17 cellular contexts compared by ENCODE assay signal in the genomic region with DNA sequence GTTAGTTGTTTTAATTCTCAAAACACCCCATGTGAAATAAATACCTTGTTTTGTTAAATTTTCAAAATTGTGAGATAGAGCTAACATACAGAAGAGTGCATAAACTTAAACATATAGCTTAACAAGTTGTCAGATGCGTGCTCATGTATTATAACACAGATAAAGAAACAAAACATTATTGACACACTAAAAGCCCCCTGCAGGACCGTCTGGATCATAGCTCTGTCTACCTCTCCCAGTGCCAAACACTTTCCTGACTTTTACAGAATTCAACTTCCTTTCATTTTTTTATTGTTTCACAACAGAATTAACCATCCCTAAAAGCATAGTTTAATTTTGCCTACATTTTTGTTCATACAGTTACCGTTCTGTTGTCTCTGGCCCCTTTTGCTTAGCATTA. TPM values are rescaled to one million over a fixed set of nuclear protein-coding genes. Genes with fewer than 3 reads are reported as not detected.
DNase-seq lines count a peak whose midpoint lies in the region; ATAC-seq and TF ChIP-seq lines count a peak whose summit lies in the region.
"Had no signal": no experiment of that assay in that cellular context is flagged by ENCODE, and none has a peak within 500 bp of the region (broad histone marks: within the 10 kb centered on the region; RNA-seq: fewer than 3 reads in every experiment).

No MANE protein-coding gene starts in this region.

- no peak overlapping the region for H3K9ac ChIP-seq in Loucy (ENCODE audit: low read depth, low read length, poor library complexity, severe bottlenecking)
- H3K9ac ChIP-seq: BLaER1 treated with 17β-estradiol and CSF1 and Interleukin-3, amounts not matched to agents 10 nM and 100 nM had no signal

- H3K9me2 ChIP-seq in Loucy (replicated peaks; ENCODE audit: low read depth, low read length) = no peaks in the 10 kb centered on the region

- H3K4me2 ChIP-seq in Loucy (ENCODE audit: low read depth, low read length, poor library complexity, severe bottlenecking) = no peak overlapping the region
- H3K4me2 ChIP-seq: BLaER1 treated with 17β-estradiol and CSF1 and Interleukin-3, amounts not matched to agents 10 nM and 100 nM; GM23338 had no signal

- no peaks in the 10 kb centered on the region for H3F3A ChIP-seq in Loucy (ENCODE audit: low read depth)

- H3K9me3 Mint-ChIP-seq in progenitor cell of endocrine pancreas (ENCODE audit: low read depth) = no peaks in the 10 kb centered on the region
- H3K9me3 Mint-ChIP-seq in activated T-cell treated with anti-CD3 and anti-CD28 coated beads, Interleukin-2, amount 50 U/mL, for 72 hours = no peaks in the 10 kb centered on the region
- H3K9me3 Mint-ChIP-seq: CD4-positive, CD25-positive, alpha-beta regulatory T cell; GM23338; IgD-negative memory B cell had no signal

- H3K9me3 ChIP-seq in BE2C (no peaks in the 10 kb centered on the region; the same call in 1 of the 2 replicates), Loucy (ENCODE audit: insufficient read depth, low read depth, low read length) (no peaks in the 10 kb centered on the region)
- H3K9me3 ChIP-seq: BLaER1 treated with 17β-estradiol and CSF1 and Interleukin-3, amounts not matched to agents 10 nM and 100 nM had no signal

- no peaks in the 10 kb centered on the region for H3K79me2 ChIP-seq in Loucy (ENCODE audit: insufficient read depth, low read length)

- H3K36me3 ChIP-seq in BE2C = no peaks in the 10 kb centered on the region
- no peaks in the 10 kb centered on the region for H3K36me3 ChIP-seq in Loucy (ENCODE audit: insufficient read depth, low read length)
- H3K36me3 ChIP-seq: BLaER1 treated with 17β-estradiol and CSF1 and Interleukin-3, amounts not matched to agents 10 nM and 100 nM had no signal

- no peak overlapping the region for H2AFZ ChIP-seq in Loucy (ENCODE audit: low read length)
- H2AFZ ChIP-seq: GM23338 had no signal

- H3K27ac Mint-ChIP-seq in progenitor cell of endocrine pancreas = no peak overlapping the region
- no peak overlapping the region for H3K27ac Mint-ChIP-seq in activated T-cell treated with anti-CD3 and anti-CD28 coated beads, Interleukin-2, amount 50 U/mL, for 72 hours
- H3K27ac Mint-ChIP-seq: CD4-positive, CD25-positive, alpha-beta regulatory T cell; GM23338; IgD-negative memory B cell had no signal

- H3K36me3 Mint-ChIP-seq in progenitor cell of endocrine pancreas (ENCODE audit: insufficient read depth) = no peaks in the 10 kb centered on the region
- H3K36me3 Mint-ChIP-seq in activated T-cell treated with anti-CD3 and anti-CD28 coated beads, Interleukin-2, amount 50 U/mL, for 72 hours (ENCODE audit: insufficient read depth in 2 of 2) = no peaks in the 10 kb centered on the region
- H3K36me3 Mint-ChIP-seq: CD4-positive, CD25-positive, alpha-beta regulatory T cell; IgD-negative memory B cell had no signal

- H4K20me1 ChIP-seq in Loucy (ENCODE audit: insufficient read depth, low read length, poor library complexity, severe bottlenecking) = no peaks in the 10 kb centered on the region
- H4K20me1 ChIP-seq: BLaER1 treated with 17β-estradiol and CSF1 and Interleukin-3, amounts not matched to agents 10 nM and 100 nM had no signal

- ATAC-seq in activated T-cell treated with anti-CD3 and anti-CD28 coated beads, Interleukin-2, amount 50 U/mL, for 72 hours (replicated peaks in 1 of 2) = no peak
- ATAC-seq: GM23338 had no signal

- H3K4me3 ChIP-seq in BE2C (ENCODE audit: low read depth, low read length) (no peak overlapping the region), Loucy (ENCODE audit: low read length, poor library complexity, severe bottlenecking) (no peak overlapping the region), choroid plexus epithelial cell (ENCODE audit: low read depth, low read length) (no peak overlapping the region)
- H3K4me3 ChIP-seq: BLaER1 treated with 17β-estradiol and CSF1 and Interleukin-3, amounts not matched to agents 10 nM and 100 nM; GM23338 had no signal

- peaks cover 7% of the 10 kb centered on the region for H3K27me3 Mint-ChIP-seq in progenitor cell of endocrine pancreas
- H3K27me3 Mint-ChIP-seq in activated T-cell treated with anti-CD3 and anti-CD28 coated beads, Interleukin-2, amount 50 U/mL, for 72 hours (ENCODE audit: low read depth) = peaks cover 23% of the 10 kb centered on the region

- H3K4me3 Mint-ChIP-seq in progenitor cell of endocrine pancreas (ENCODE audit: low read depth) = no peak overlapping the region
- H3K4me3 Mint-ChIP-seq in activated T-cell treated with anti-CD3 and anti-CD28 coated beads, Interleukin-2, amount 50 U/mL, for 72 hours = no peak overlapping the region
- H3K4me3 Mint-ChIP-seq: CD4-positive, CD25-positive, alpha-beta regulatory T cell; GM23338; IgD-negative memory B cell had no signal

- TF ChIP-seq CTCF in BE2C (IDR thresholded peaks at IDR 0.05; ENCODE audit: low read depth, low read length) (peak; percentile 30; the same call in 1 of the 2 replicates), Loucy (conservative IDR thresholded peaks at IDR 0.05; ENCODE audit: low read length) (peak; percentile 31), choroid plexus epithelial cell (conservative IDR thresholded peaks at IDR 0.05; ENCODE audit: low read depth, low read length) (peak; percentile 19), progenitor cell of endocrine pancreas (IDR thresholded peaks at IDR 0.05; ENCODE audit: unreplicated experiment) (peak; percentile 26)

- H3K4me1 ChIP-seq in BE2C (no peaks in the 10 kb centered on the region), Loucy (ENCODE audit: insufficient read depth, low read length, poor library complexity, severe bottlenecking) (no peaks in the 10 kb centered on the region)

- H3K4me1 Mint-ChIP-seq in progenitor cell of endocrine pancreas (ENCODE audit: low read depth) = peaks cover 9% of the 10 kb centered on the region
- H3K4me1 Mint-ChIP-seq in activated T-cell treated with anti-CD3 and anti-CD28 coated beads, Interleukin-2, amount 50 U/mL, for 72 hours (ENCODE audit: low read depth) = peaks cover 7% of the 10 kb centered on the region
- H3K4me1 Mint-ChIP-seq: CD4-positive, CD25-positive, alpha-beta regulatory T cell; IgD-negative memory B cell had no signal

- DNase-seq in BE2C = no peak
- DNase-seq in choroid plexus epithelial cell (ENCODE audit: low read depth) = no peak
- DNase-seq in progenitor cell of endocrine pancreas (ENCODE audit: low spot score, unreplicated experiment) = no peak
- no peak for DNase-seq in stimulated activated naive CD4-positive, alpha-beta T cell (lab: John Stamatoyannopoulos, UW)
- no peak for DNase-seq in activated CD8-positive, alpha-beta memory T cell treated with anti-CD3 and anti-CD28 coated beads for 24 hours
- DNase-seq in activated T-cell treated with anti-CD3 and anti-CD28 coated beads, Interleukin-2, amount 50 U/mL, for 72 hours = no peak
- no peak for DNase-seq in erythroblast (lab: John Stamatoyannopoulos, UW)
- DNase-seq: AML-193; CD4-positive, CD25-positive, alpha-beta regulatory T cell; DMS53; GF-D8; H7 had no signal

- TF ChIP-seq POLR2A in erythroblast (IDR thresholded peaks at IDR 0.05; ENCODE audit: low read length) = no peak

- H3K27me3 ChIP-seq in BE2C = no peaks in the 10 kb centered on the region
- no peaks in the 10 kb centered on the region for H3K27me3 ChIP-seq in Loucy (ENCODE audit: insufficient read depth, low read length, poor library complexity, severe bottlenecking)
- H3K27me3 ChIP-seq: BLaER1 treated with 17β-estradiol and CSF1 and Interleukin-3, amounts not matched to agents 10 nM and 100 nM had no signal

RNA-seq across cellular contexts. Expression of gene FRK, which starts 17.8 kb away (rescaled TPM):
- 0.05 TPM for polyA plus RNA-seq in BE2C (2012; ENCODE audit: insufficient read depth, insufficient read length, low read depth)
- 8.6 and 8.8 TPM in 2 replicates for total RNA-seq in progenitor cell of endocrine pancreas
- under 1 TPM; 0.02 to 0.05 TPM for total RNA-seq in activated T-cell treated with anti-CD3 and anti-CD28 coated beads, Interleukin-2, amount 50 U/mL, for 72 hours
- total RNA-seq: CD4-positive, CD25-positive, alpha-beta regulatory T cell had no signal
- polyA plus RNA-seq: CD4-positive, CD25-positive, alpha-beta regulatory T cell had no signal

RNA-seq across cellular contexts. Expression of gene NT5DC1, which starts 22.1 kb away (rescaled TPM):
- polyA plus RNA-seq in BE2C (2012; ENCODE audit: insufficient read depth, insufficient read length, low read depth) = 6.9 TPM
- 54.9 and 57.7 TPM in 2 replicates for total RNA-seq in progenitor cell of endocrine pancreas
- 10 to 100 TPM; 49.2 to 55.8 TPM for total RNA-seq in activated T-cell treated with anti-CD3 and anti-CD28 coated beads, Interleukin-2, amount 50 U/mL, for 72 hours

RNA-seq across cellular contexts. Expression of gene COL10A1, which starts 47.4 kb away (rescaled TPM):
- not detected for polyA plus RNA-seq in BE2C (2012; ENCODE audit: insufficient read depth, insufficient read length, low read depth)
- not detected in 2 replicates for total RNA-seq in progenitor cell of endocrine pancreas
- total RNA-seq in activated T-cell treated with anti-CD3 and anti-CD28 coated beads, Interleukin-2, amount 50 U/mL, for 72 hours = not detected
- total RNA-seq: CD4-positive, CD25-positive, alpha-beta regulatory T cell; H7; HT-29 had no signal
- polyA plus RNA-seq: CD4-positive, CD25-positive, alpha-beta regulatory T cell had no signal
